In the genomic region with DNA sequence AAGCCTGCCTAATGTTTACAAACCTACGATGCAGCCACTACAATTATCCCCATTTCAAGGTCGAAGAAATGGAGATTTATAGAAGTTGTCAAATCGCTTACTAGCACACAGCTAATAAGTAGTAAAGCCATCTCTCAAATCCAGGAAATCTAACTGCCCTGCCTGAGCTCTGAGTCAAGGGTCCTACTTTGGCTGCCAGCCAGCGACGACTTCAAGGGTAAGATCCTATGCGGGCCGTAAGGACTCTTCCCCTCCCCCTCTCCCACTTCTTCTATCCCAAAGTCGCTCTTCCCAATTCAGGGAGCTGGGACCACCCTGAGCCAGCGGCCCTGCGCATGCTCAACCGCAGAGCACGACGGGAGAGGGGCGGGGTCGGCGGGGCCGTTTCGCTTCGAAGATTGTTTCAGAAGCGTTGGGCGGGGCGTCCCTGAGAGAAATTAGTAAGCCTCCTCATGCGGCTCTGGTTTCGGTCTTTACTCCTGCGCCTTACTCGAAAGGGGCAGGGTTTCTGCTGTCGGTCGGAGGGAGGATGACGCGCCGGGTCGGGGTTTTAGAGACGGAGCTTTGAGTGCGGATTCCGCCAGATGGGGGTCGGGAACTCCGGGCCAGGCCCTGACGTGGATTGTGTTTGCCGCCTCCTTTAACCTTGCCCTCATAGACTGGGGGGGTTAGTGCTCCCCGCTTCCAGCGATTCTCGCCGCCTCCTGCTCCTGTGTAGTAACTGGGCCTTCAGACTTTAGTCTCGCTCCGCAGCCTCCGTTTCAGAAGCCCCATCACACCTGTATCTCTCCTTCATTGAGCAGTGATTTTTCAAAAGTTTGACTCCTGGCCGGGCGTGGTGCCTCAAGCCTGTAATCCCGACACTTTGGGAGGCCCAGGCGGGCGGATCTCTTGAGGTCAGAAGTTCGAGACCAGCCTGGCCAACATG, we compare ENCODE assay signal across 8 cellular contexts. TPM values are rescaled to one million over a fixed set of nuclear protein-coding genes. Genes with fewer than 3 reads are reported as not detected.
DNase-seq lines count a peak whose midpoint lies in the region; ATAC-seq, FAIRE-seq and TF ChIP-seq lines count a peak whose summit lies in the region.

TSS of gene ZMYM1 (plus strand) at position 383 of the 928 bp plus-strand sequence. CDS start 14,603 bp downstream, outside the sequence.

- BruUV-seq in OCI-LY7 (replicated peaks; lab: Mats Ljungman, UMichigan) = TSS peak; percentile 81

- H3K27me3 ChIP-seq in esophagus muscularis mucosa (peaks cover 0 to 5% (median 0%) of the 10 kb centered on the region in 4 donors), muscle layer of duodenum (ENCODE audit: low read depth, low read length) (no peaks in the 10 kb centered on the region)

- H3K27me3 Mint-ChIP-seq in activated T-cell treated with anti-CD3 and anti-CD28 coated beads, Interleukin-2, amount 50 U/mL, for 4 hours (ENCODE audit: low read depth) = peaks cover 2% of the 10 kb centered on the region

- ATAC-seq in GM21447 (IDR thresholded peaks at IDR 0.05; ENCODE audit: unreplicated experiment) = peak; percentile 90
- ATAC-seq in activated T-cell treated with anti-CD3 and anti-CD28 coated beads, Interleukin-2, amount 50 U/mL, for 4 hours = peak; percentile 99

- TF ChIP-seq EP300 in esophagus muscularis mucosa (IDR thresholded peaks at IDR 0.05) = no peak

- H3K79me2 ChIP-seq in OCI-LY7 (ENCODE audit: insufficient read depth, low read depth, low read length) = peaks cover 13% of the 10 kb centered on the region

- peak within 1 kb of the TSS; percentile 92 for H3K4me3 Mint-ChIP-seq in activated T-cell treated with anti-CD3 and anti-CD28 coated beads, Interleukin-2, amount 50 U/mL, for 4 hours

- H3K27ac ChIP-seq in OCI-LY7 (ENCODE audit: low read depth, low read length, poor library complexity, severe bottlenecking) (peak within 1 kb of the TSS; percentile 85), esophagus muscularis mucosa (replicated peaks in 1 of 4) (peak within 1 kb of the TSS; percentile 84 to 92 (median 90)), muscle layer of duodenum (ENCODE audit: low read length) (peak within 1 kb of the TSS; percentile 89)

- no peaks in the 10 kb centered on the region for H3K9me2 ChIP-seq in OCI-LY7 (ENCODE audit: insufficient read depth, low read length)

- H2AFZ ChIP-seq in OCI-LY7 (ENCODE audit: low read length) = peak within 1 kb of the TSS; percentile 93

- DNase-seq in D721Med (ENCODE audit: insufficient read length, low spot score) (peak; percentile 87), HuH-7 (ENCODE audit: low spot score) (peak; percentile 80), OCI-LY7 (ENCODE audit: low spot score) (peak; percentile 87), esophagus muscularis mucosa (ENCODE audit: extremely low spot score) (peak; percentile 97)
- peak; percentile 76 for DNase-seq in activated T-cell treated with anti-CD3 and anti-CD28 coated beads, Interleukin-2, amount 50 U/mL, for 4 hours
- peak; percentile 77 for DNase-seq in stimulated activated CD8-positive, alpha-beta memory T cell treated with anti-CD3 and anti-CD28 coated beads, Interleukin-7, amount 100 ng/mL, for 24 hours (ENCODE audit: low read depth)

- POLR2A ChIA-PET in OCI-LY7 (lab: Charles Lee) = interaction anchor here (0.5 to 1.3 kb wide), 9 partner anchors 10 to 1736 kb away, joined by 3 to 5 read pairs (median 3); no protein-coding TSS in a partner anchor

- H3K36me3 ChIP-seq in OCI-LY7 (ENCODE audit: insufficient read depth, low read length) = peaks cover 4% of the 10 kb centered on the region; the same call in 1 of the 2 replicates
- no peaks in the 10 kb centered on the region for H3K36me3 ChIP-seq in esophagus muscularis mucosa
- H3K36me3 ChIP-seq in muscle layer of duodenum (ENCODE audit: control insufficient read depth in 1 of 2, insufficient read depth in 2 of 2, low read length in 2 of 2) = peaks cover 0 to 3% of the 10 kb centered on the region in 2 donors

- H3K4me2 ChIP-seq in OCI-LY7 (ENCODE audit: low read length) = peak within 1 kb of the TSS; percentile 72

- H3K9me3 ChIP-seq in OCI-LY7 (ENCODE audit: low read length) (no peaks in the 10 kb centered on the region), esophagus muscularis mucosa (no peaks in the 10 kb centered on the region), muscle layer of duodenum (ENCODE audit: control insufficient read depth in 1 of 2, low read length in 2 of 2) (no peaks in the 10 kb centered on the region)

- TF ChIP-seq CTCF in D721Med (IDR thresholded peaks at IDR 0.05; ENCODE audit: insufficient read depth, missing control alignments) (no peak), OCI-LY7 (conservative IDR thresholded peaks at IDR 0.05; ENCODE audit: low read length) (no peak), esophagus muscularis mucosa (IDR thresholded peaks at IDR 0.05) (no peak)

- intact Hi-C loops in OCI-LY7 (cut with micrococcal nuclease; ENCODE audit: unreplicated experiment) = loop anchor here (1.0 to 2.0 kb wide), 2 partner anchors 48 to 220 kb away; partner anchors contain the start of genes SMIM12 and ZMYM6
- intact Hi-C loops in esophagus muscularis mucosa (cut with DNase I) = loop anchor here (2.0 kb wide), 1 partner anchor 48 kb away; the partner anchor contains the start of gene ZMYM6

- CTCF ChIA-PET in OCI-LY7 (lab: Charles Lee; ENCODE audit: unreplicated experiment) = interaction anchor here (1.0 kb wide), 1 partner anchor 93 kb away, joined by 4 read pairs; no protein-coding TSS in a partner anchor

- no peaks in the 10 kb centered on the region for H4K20me1 ChIP-seq in OCI-LY7 (ENCODE audit: insufficient read depth, low read length)

- H3K4me1 Mint-ChIP-seq in activated T-cell treated with anti-CD3 and anti-CD28 coated beads, Interleukin-2, amount 50 U/mL, for 4 hours (ENCODE audit: low read depth) = peaks cover 33% of the 10 kb centered on the region

- H3K9me3 Mint-ChIP-seq in activated T-cell treated with anti-CD3 and anti-CD28 coated beads, Interleukin-2, amount 50 U/mL, for 4 hours = no peaks in the 10 kb centered on the region

- WGBS in esophagus muscularis mucosa = 2% methylated on average over 46 of the region's 52 CpGs

- peaks cover 4% of the 10 kb centered on the region for H3K36me3 Mint-ChIP-seq in activated T-cell treated with anti-CD3 and anti-CD28 coated beads, Interleukin-2, amount 50 U/mL, for 4 hours (ENCODE audit: insufficient read depth)

- no peak for TF ChIP-seq POLR2A in esophagus muscularis mucosa (IDR thresholded peaks at IDR 0.05; ENCODE audit: low read depth)

- H3K4me3 ChIP-seq in OCI-LY7 (ENCODE audit: low read depth, low read length, poor library complexity, severe bottlenecking) (peak within 1 kb of the TSS; percentile 79), esophagus muscularis mucosa (peak within 1 kb of the TSS; percentile 64 to 80 (median 69)), muscle layer of duodenum (ENCODE audit: low read depth in 1 of 2, low read length in 2 of 2) (peak within 1 kb of the TSS; percentile 77 to 79)

- H3K4me1 ChIP-seq in OCI-LY7 (ENCODE audit: insufficient read depth, low read length, poor library complexity, severe bottlenecking) = peaks cover 15% of the 10 kb centered on the region
- H3K4me1 ChIP-seq in esophagus muscularis mucosa = peaks cover 15 to 21% (median 19%) of the 10 kb centered on the region in 4 donors
- peaks cover 0 to 4% of the 10 kb centered on the region in 2 donors for H3K4me1 ChIP-seq in muscle layer of duodenum (ENCODE audit: control insufficient read depth in 1 of 2, insufficient read depth in 2 of 2, low read length in 2 of 2)

- no peak for FAIRE-seq in D721Med (lab: Jason Lieb, UNC)

RNA-seq across cellular contexts. Expression of gene ZMYM1, which starts in this region (rescaled TPM):
- 6.1 and 6.9 TPM in 2 replicates for total RNA-seq in OCI-LY7 (2014; rRNA removed; shearing (Covaris generic))
- total RNA-seq in OCI-LY7 (2022) (9.5 and 13.8 TPM in 2 replicates), esophagus muscularis mucosa (10 to 100 TPM in 3 of 4 donors, 1 to 10 TPM in 1; 7.3 to 19.1 (median 14.5) TPM)
- 1 to 10 TPM; 1.5 to 3.0 (median 3.0) TPM for total RNA-seq in activated T-cell treated with anti-CD3 and anti-CD28 coated beads, Interleukin-2, amount 50 U/mL, for 4 hours

Comparison
In these comparisons a context has a peak if more than half of its experiments do, and no peak if none do; other contexts are left out.
1. Peak in every context shown above with its lines: DNase-seq, ATAC-seq, H3K4me3 ChIP-seq and H3K27ac ChIP-seq.